ENCODE assay signal across 1 cellular context in the genomic region with DNA sequence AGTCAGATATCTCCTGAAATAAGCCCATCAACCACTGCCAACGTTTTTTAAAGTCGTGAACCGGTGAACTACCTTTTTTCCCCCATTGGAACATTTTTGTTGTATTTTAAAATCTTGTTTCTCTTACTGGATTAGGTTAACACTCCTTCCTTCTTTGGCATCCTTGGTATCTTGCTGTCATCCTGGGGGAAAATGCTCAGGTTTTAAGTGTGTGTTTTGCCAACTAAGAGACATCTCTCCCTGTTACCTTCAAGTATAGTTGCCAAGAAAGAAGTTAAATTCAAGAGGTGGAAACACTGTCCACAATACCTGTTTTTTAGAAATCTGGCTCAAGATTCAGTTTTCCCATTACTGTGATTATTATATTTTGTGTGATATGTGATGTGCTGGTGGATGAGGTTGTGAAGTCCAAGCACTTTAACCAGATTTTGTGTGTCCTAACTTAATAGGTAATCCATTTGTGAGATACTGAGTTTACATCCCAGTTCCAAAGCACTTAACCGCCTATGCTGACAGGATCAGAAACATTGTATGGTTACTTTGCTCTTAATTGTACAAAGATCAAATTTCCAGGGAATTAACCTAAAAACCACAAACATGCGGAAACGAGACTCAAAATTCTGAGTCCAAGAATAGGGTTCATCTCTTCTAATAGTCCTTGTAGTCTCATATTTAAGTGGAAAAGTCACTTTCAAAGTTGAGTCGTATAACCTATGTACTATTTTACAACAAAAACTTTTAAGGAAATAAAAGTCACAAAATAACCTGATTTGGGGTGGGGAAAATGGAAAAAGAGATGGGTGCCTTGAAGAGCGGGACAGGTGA.
TF ChIP-seq lines count a peak whose summit lies in the region.

No MANE protein-coding gene starts in this region.

TF ChIP-seq in GM12878, 131 proteins besides CTCF, POLR2A, EP300 and RAD21:
- TF ChIP-seq, protein P1, sequence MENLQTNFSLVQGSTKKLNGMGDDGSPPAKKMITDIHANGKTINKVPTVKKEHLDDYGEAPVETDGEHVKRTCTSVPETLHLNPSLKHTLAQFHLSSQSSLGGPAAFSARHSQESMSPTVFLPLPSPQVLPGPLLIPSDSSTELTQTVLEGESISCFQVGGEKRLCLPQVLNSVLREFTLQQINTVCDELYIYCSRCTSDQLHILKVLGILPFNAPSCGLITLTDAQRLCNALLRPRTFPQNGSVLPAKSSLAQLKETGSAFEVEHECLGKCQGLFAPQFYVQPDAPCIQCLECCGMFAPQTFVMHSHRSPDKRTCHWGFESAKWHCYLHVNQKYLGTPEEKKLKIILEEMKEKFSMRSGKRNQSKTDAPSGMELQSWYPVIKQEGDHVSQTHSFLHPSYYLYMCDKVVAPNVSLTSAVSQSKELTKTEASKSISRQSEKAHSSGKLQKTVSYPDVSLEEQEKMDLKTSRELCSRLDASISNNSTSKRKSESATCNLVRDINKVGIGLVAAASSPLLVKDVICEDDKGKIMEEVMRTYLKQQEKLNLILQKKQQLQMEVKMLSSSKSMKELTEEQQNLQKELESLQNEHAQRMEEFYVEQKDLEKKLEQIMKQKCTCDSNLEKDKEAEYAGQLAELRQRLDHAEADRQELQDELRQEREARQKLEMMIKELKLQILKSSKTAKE (IDR thresholded peaks at IDR 0.05; ENCODE audit: low read depth, poor library complexity, severe bottlenecking) = peak; percentile 7
- no peak for TF ChIP-seq SREBF1 (IDR thresholded peaks at IDR 0.05; ENCODE audit: low read length)
- 0 out of 2 replicates have a peak, but pooled peaks have one; percentile 40 for TF ChIP-seq STAT3 (IDR thresholded peaks at IDR 0.05; ENCODE audit: low read depth, low read length)
- no peak for TF ChIP-seq SUPT20H (IDR thresholded peaks at IDR 0.05; ENCODE audit: borderline replicate concordance, control insufficient read depth, low read depth, low read length)
- no peak for TF ChIP-seq POLR2AphosphoS5 (IDR thresholded peaks at IDR 0.05; ENCODE audit: low read length)
